ENCODE assay signal across 18 cellular contexts in the genomic region with DNA sequence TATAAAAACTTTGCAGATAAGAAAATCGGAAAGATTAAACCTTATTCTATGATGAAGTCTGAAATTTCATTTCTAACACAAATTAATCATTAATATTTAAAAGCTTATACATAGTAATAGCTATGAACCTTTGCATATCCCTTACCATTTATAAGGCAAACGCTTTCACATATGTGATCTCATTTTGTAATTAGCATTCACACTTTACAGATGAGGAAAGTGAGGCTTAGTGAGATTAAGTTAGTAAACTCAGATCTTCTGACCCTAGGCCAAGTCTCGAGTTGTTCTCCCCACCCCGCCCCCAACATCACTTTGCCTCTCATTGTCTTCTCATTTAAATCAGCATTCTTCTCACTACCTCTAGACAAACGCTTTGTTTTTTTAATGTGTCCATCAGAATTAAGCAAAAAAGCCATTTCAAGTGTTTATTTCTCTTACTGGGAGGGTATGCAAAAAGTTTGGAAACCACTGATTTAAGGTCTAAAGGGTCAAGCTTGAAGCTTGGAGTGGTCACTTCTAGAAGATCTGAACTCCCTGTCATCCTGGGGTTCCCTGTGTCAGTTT.
DNase-seq lines count a peak whose midpoint lies in the region; FAIRE-seq and TF ChIP-seq lines count a peak whose summit lies in the region.
"Had no signal": no experiment of that assay in that cellular context is flagged by ENCODE, and none has a peak within 500 bp of the region (broad histone marks: within the 10 kb centered on the region; RNA-seq: fewer than 3 reads in every experiment).

No MANE protein-coding gene starts in this region.

- H3K27ac ChIP-seq in H9 (ENCODE audit: insufficient read length, low read depth, low read length) (no peak overlapping the region), muscle layer of duodenum (ENCODE audit: low read length) (peak overlapping the region; percentile 8)
- H3K27ac ChIP-seq: 22Rv1, right lobe of liver, tibial nerve, WERI-Rb-1 had no signal

- peak overlapping the region; percentile 92 for H3K27ac Mint-ChIP-seq in T-helper 1 cell treated with Interleukin-12 subunit alpha and Interleukin-12 subunit beta and Interleukin-4 antibody, amounts not matched to agents 30 μg/mL and 1 μg/mL, for 36 hours
- peak overlapping the region in 2 of 3 experiments; percentile 13 to 65; a peak in 3 of 7 replicates for H3K27ac Mint-ChIP-seq in H9
- H3K27ac Mint-ChIP-seq in activated CD4-positive, alpha-beta memory T cell treated with anti-CD3 and anti-CD28 coated beads for 36 hours = peak overlapping the region; percentile 94

- TF ChIP-seq CTCF in H9 (conservative IDR thresholded peaks at IDR 0.05) = no peak

- H3K9ac ChIP-seq in H9 (ENCODE audit: extremely low read depth, insufficient read length, low read length) = no peak overlapping the region

- H3K79me2 ChIP-seq in H9 (ENCODE audit: insufficient read depth, low read length) = no peaks in the 10 kb centered on the region

- H3K9me3 Mint-ChIP-seq in T-helper 1 cell treated with Interleukin-12 subunit alpha and Interleukin-12 subunit beta and Interleukin-4 antibody, amounts not matched to agents 30 μg/mL and 1 μg/mL, for 36 hours = no peaks in the 10 kb centered on the region
- H3K9me3 Mint-ChIP-seq in H9 = no peaks in the 10 kb centered on the region
- H3K9me3 Mint-ChIP-seq in activated CD4-positive, alpha-beta memory T cell treated with anti-CD3 and anti-CD28 coated beads for 36 hours = no peaks in the 10 kb centered on the region
- H3K9me3 Mint-ChIP-seq: dendritic cell treated with granulocyte-macrophage colony-stimulating factor and Interleukin-4, amounts not matched to agents 40 ng/mL and 50 ng/mL, for 4 days had no signal

- no peaks in the 10 kb centered on the region for H3K36me3 ChIP-seq in muscle layer of duodenum (ENCODE audit: control insufficient read depth in 1 of 2, insufficient read depth in 2 of 2, low read length in 2 of 2)
- H3K36me3 ChIP-seq: right lobe of liver, tibial nerve, WERI-Rb-1 had no signal

- intact Hi-C loops in activated CD4-positive, alpha-beta memory T cell treated with anti-CD3 and anti-CD28 coated beads for 36 hours (cut with micrococcal nuclease) = loop anchor here (2.0 to 10.0 kb wide), 5 partner anchors 47 to 1217 kb away; no protein-coding TSS in a partner anchor
- intact Hi-C loops in head of caudate nucleus (cut with DNase I) = no loop called here

- H4K8ac ChIP-seq in H9 (replicated peaks; ENCODE audit: insufficient read length, low read depth, low read length) = no peak overlapping the region

- no peak overlapping the region for H3K56ac ChIP-seq in H9 (ENCODE audit: insufficient read length, low read depth, low read length)

- no peak overlapping the region for H2BK5ac ChIP-seq in H9 (ENCODE audit: insufficient read length, low read length)

- H3K27me3 ChIP-seq in H9 (ENCODE audit: insufficient read depth, low read length) (no peaks in the 10 kb centered on the region), muscle layer of duodenum (ENCODE audit: low read depth, low read length) (no peaks in the 10 kb centered on the region)
- H3K27me3 ChIP-seq: right lobe of liver, tibial nerve had no signal

- H3K9me3 ChIP-seq in H9 (ENCODE audit: control insufficient read depth, low read depth, low read length) (no peaks in the 10 kb centered on the region), muscle layer of duodenum (ENCODE audit: control insufficient read depth in 1 of 2, low read length in 2 of 2) (no peaks in the 10 kb centered on the region)
- H3K9me3 ChIP-seq: right lobe of liver, tibial nerve had no signal

- no peak overlapping the region for H3K4ac ChIP-seq in H9 (ENCODE audit: low read depth, low read length)

- no peak for DNase-seq in T-helper 1 cell
- DNase-seq in H9 = no peak
- no peak for DNase-seq in activated CD4-positive, alpha-beta memory T cell treated with anti-CD3 and anti-CD28 coated beads for 36 hours
- DNase-seq in GM19239 (ENCODE audit: insufficient read length, low spot score) = no peak
- no peak for DNase-seq in NCI-H1930 (lab: John Stamatoyannopoulos, UW)
- DNase-seq in head of caudate nucleus = no peak
- DNase-seq: erythroblast, MM.1S, NCI-H2081, NCI-H524 treated with DMSO at 0.1 percent for 48 hours, right lobe of liver, WERI-Rb-1 had no signal

- peaks cover 60% of the 10 kb centered on the region for H3K4me1 Mint-ChIP-seq in T-helper 1 cell treated with Interleukin-12 subunit alpha and Interleukin-12 subunit beta and Interleukin-4 antibody, amounts not matched to agents 30 μg/mL and 1 μg/mL, for 36 hours (ENCODE audit: low read depth)
- peaks cover 49 to 60% of the 10 kb centered on the region in 2 experiments for H3K4me1 Mint-ChIP-seq in H9
- peaks cover 72% of the 10 kb centered on the region for H3K4me1 Mint-ChIP-seq in activated CD4-positive, alpha-beta memory T cell treated with anti-CD3 and anti-CD28 coated beads for 36 hours (ENCODE audit: low read depth)

- H3K4me2 ChIP-seq in H9 (ENCODE audit: insufficient read depth, insufficient read length, low read length) = peak overlapping the region; percentile 8

- FAIRE-seq in GM19239 (lab: Jason Lieb, UNC) = no peak
- FAIRE-seq: keratinocyte had no signal

- no peak overlapping the region for H2BK15ac ChIP-seq in H9 (ENCODE audit: low read depth, low read length)

- peaks cover 10% of the 10 kb centered on the region for H3K27me3 Mint-ChIP-seq in T-helper 1 cell treated with Interleukin-12 subunit alpha and Interleukin-12 subunit beta and Interleukin-4 antibody, amounts not matched to agents 30 μg/mL and 1 μg/mL, for 36 hours (ENCODE audit: low read depth)
- H3K27me3 Mint-ChIP-seq in H9 (ENCODE audit: low read depth) = no peaks in the 10 kb centered on the region; the same call in 1 of the 2 replicates
- H3K27me3 Mint-ChIP-seq in activated CD4-positive, alpha-beta memory T cell treated with anti-CD3 and anti-CD28 coated beads for 36 hours = peaks cover 3% of the 10 kb centered on the region

- CTCF ChIA-PET in activated CD4-positive, alpha-beta memory T cell treated with anti-CD3 and anti-CD28 coated beads for 36 hours (lab: Charles Lee) = interaction anchor here (0.6 to 2.3 kb wide), 14 partner anchors 12 to 1037 kb away, joined by 3 to 15 read pairs (median 4); a partner anchor contains a TSS

- peaks cover 1% of the 10 kb centered on the region for H3K36me3 Mint-ChIP-seq in T-helper 1 cell treated with Interleukin-12 subunit alpha and Interleukin-12 subunit beta and Interleukin-4 antibody, amounts not matched to agents 30 μg/mL and 1 μg/mL, for 36 hours (ENCODE audit: low read depth)
- no peaks in the 10 kb centered on the region for H3K36me3 Mint-ChIP-seq in H9 (ENCODE audit: insufficient read depth in 1 of 3, low read depth in 3 of 3)
- no peaks in the 10 kb centered on the region for H3K36me3 Mint-ChIP-seq in activated CD4-positive, alpha-beta memory T cell treated with anti-CD3 and anti-CD28 coated beads for 36 hours

- H3T11ph ChIP-seq in H9 (ENCODE audit: low read length) = no peak overlapping the region

- peaks cover 21% of the 10 kb centered on the region; the same call in 1 of the 2 replicates for H3K4me1 ChIP-seq in H9 (ENCODE audit: insufficient read depth, low read length)
- H3K4me1 ChIP-seq in muscle layer of duodenum (ENCODE audit: control insufficient read depth in 1 of 2, insufficient read depth in 2 of 2, low read length in 2 of 2) = peaks cover 3 to 6% of the 10 kb centered on the region in 2 donors
- H3K4me1 ChIP-seq: right lobe of liver had no signal

- H3K4me3 Mint-ChIP-seq in T-helper 1 cell treated with Interleukin-12 subunit alpha and Interleukin-12 subunit beta and Interleukin-4 antibody, amounts not matched to agents 30 μg/mL and 1 μg/mL, for 36 hours = no peak overlapping the region
- peak overlapping the region in 1 of 2 experiments; percentile 8; a peak in 1 of 5 replicates for H3K4me3 Mint-ChIP-seq in H9
- H3K4me3 Mint-ChIP-seq in activated CD4-positive, alpha-beta memory T cell treated with anti-CD3 and anti-CD28 coated beads for 36 hours = no peak overlapping the region
- H3K4me3 Mint-ChIP-seq: dendritic cell treated with granulocyte-macrophage colony-stimulating factor and Interleukin-4, amounts not matched to agents 40 ng/mL and 50 ng/mL, for 4 days had no signal

- POLR2A ChIA-PET in activated CD4-positive, alpha-beta memory T cell treated with anti-CD3 and anti-CD28 coated beads for 36 hours (lab: Charles Lee) = interaction anchor here (0.6 to 1.9 kb wide), 7 partner anchors 56 to 232 kb away, joined by 3 to 5 read pairs (median 4); a partner anchor contains a TSS

- no peak overlapping the region for H2BK120ac ChIP-seq in H9 (ENCODE audit: low read depth, low read length, poor library complexity, severe bottlenecking)

- H3K14ac ChIP-seq in H9 (ENCODE audit: insufficient read depth, low read length) = no peak overlapping the region

- H3K4me3 ChIP-seq in muscle layer of duodenum (ENCODE audit: low read depth in 1 of 2, low read length in 2 of 2) = no peak overlapping the region
- H3K4me3 ChIP-seq: right lobe of liver, tibial nerve had no signal

- H3K18ac ChIP-seq in H9 (ENCODE audit: insufficient read length, low read depth, low read length) = no peak overlapping the region

- H2AFZ ChIP-seq in H9 (ENCODE audit: low read length) = no peak overlapping the region

- no peak overlapping the region for H2AK5ac ChIP-seq in H9 (ENCODE audit: insufficient read length, low read length)

- H4K5ac ChIP-seq in H9 (ENCODE audit: insufficient read length, low read depth, low read length) = no peak overlapping the region

- H3K23me2 ChIP-seq in H9 (ENCODE audit: insufficient read length, low read depth, low read length, poor library complexity, severe bottlenecking) = no peaks in the 10 kb centered on the region

- no peak overlapping the region for H2BK12ac ChIP-seq in H9 (ENCODE audit: insufficient read length, low read depth, low read length)

- H2BK20ac ChIP-seq in H9 (ENCODE audit: low read depth, low read length, poor library complexity, severe bottlenecking) = no peak overlapping the region

- no peak overlapping the region for H4K91ac ChIP-seq in H9 (ENCODE audit: insufficient read length, low read depth, low read length)

- H3K23ac ChIP-seq in H9 (ENCODE audit: insufficient read length, low read depth, low read length) = no peak overlapping the region

- no CpG with 5 or more reads among the region's 5 CpGs for WGBS in H9 (ENCODE audit: extremely low coverage, insufficient read length, low lambda C conversion rate)

- H4K20me1 ChIP-seq in H9 (ENCODE audit: control insufficient read depth, insufficient read depth, insufficient read length) = no peaks in the 10 kb centered on the region

- H3K79me1 ChIP-seq in H9 (ENCODE audit: insufficient read depth, low read depth, low read length, poor library complexity, severe bottlenecking) = no peaks in the 10 kb centered on the region

Comparison
In these comparisons a context has a peak if more than half of its experiments do, and no peak if none do; other contexts are left out.
1. H3K27ac Mint-ChIP-seq: peak in every context shown above with its lines; median percentile 94 in activated CD4-positive, alpha-beta memory T cell treated with anti-CD3 and anti-CD28 coated beads for 36 hours; 92 in T-helper 1 cell treated with Interleukin-12 subunit alpha and Interleukin-12 subunit beta and Interleukin-4 antibody, amounts not matched to agents 30 μg/mL and 1 μg/mL, for 36 hours; 39 in H9.